ENCODE assay signal across 9 cellular contexts in genomic region chr3:128805771-128806170, GRCh38.
DNase-seq lines count a peak whose midpoint lies in the region; ATAC-seq and TF ChIP-seq lines count a peak whose summit lies in the region.
"Had no signal": no experiment of that assay in that cellular context is flagged by ENCODE, and none has a peak within 500 bp of the region (broad histone marks: within the 10 kb centered on the region; RNA-seq: fewer than 3 reads in every experiment).

No MANE protein-coding gene starts in this region.

- no peaks in the 10 kb centered on the region for H3K27me3 Mint-ChIP-seq in activated CD8-positive, alpha-beta memory T cell treated with anti-CD3 and anti-CD28 coated beads, Interleukin-2, amount 10 ng/mL, durations not matched to agents 7 days and 5 days
- H3K27me3 Mint-ChIP-seq in endodermal cell (ENCODE audit: insufficient read depth), result no peaks in the 10 kb centered on the region

- peaks cover 56% of the 10 kb centered on the region for H3K4me1 Mint-ChIP-seq in activated CD8-positive, alpha-beta memory T cell treated with anti-CD3 and anti-CD28 coated beads, Interleukin-2, amount 10 ng/mL, durations not matched to agents 7 days and 5 days
- H3K4me1 Mint-ChIP-seq in endodermal cell, result peaks cover 27% of the 10 kb centered on the region
- H3K4me1 Mint-ChIP-seq in stimulated activated effector memory CD8-positive, alpha-beta T cell treated with anti-CD3 and anti-CD28 coated beads, Interleukin-12 subunit alpha, Interleukin-12 subunit beta, amount 100 ng/mL, for 72 hours, result peaks cover 63% of the 10 kb centered on the region

- no peak for DNase-seq in activated CD8-positive, alpha-beta memory T cell treated with anti-CD3 and anti-CD28 coated beads, Interleukin-2, amount 10 ng/mL, durations not matched to agents 7 days and 5 days
- no peak for DNase-seq in activated CD8-positive, alpha-beta memory T cell treated with anti-CD3 and anti-CD28 coated beads for 24 hours
- DNase-seq in RWPE1 (ENCODE audit: low spot score), result peak; percentile 69
- DNase-seq in endodermal cell, result no peak
- no peak for DNase-seq in stimulated activated effector memory CD8-positive, alpha-beta T cell treated with anti-CD3 and anti-CD28 coated beads, Interleukin-12 subunit alpha, Interleukin-12 subunit beta, amount 100 ng/mL, for 72 hours (ENCODE audit: low spot score in 2 of 2)
- no peak for DNase-seq in DMS153 (lab: John Stamatoyannopoulos, UW)

- H3K9ac ChIP-seq in endodermal cell (ENCODE audit: extremely low read depth, low read length, poor library complexity, severe bottlenecking), result no peak overlapping the region

- TF ChIP-seq CTCF in RWPE1 (conservative IDR thresholded peaks at IDR 0.05; ENCODE audit: low read depth) (no peak), endodermal cell (conservative IDR thresholded peaks at IDR 0.05) (no peak)

- H3K9me3 Mint-ChIP-seq in activated CD8-positive, alpha-beta memory T cell treated with anti-CD3 and anti-CD28 coated beads, Interleukin-2, amount 10 ng/mL, durations not matched to agents 7 days and 5 days (ENCODE audit: low read depth), result no peaks in the 10 kb centered on the region
- no peaks in the 10 kb centered on the region for H3K9me3 Mint-ChIP-seq in endodermal cell
- no peaks in the 10 kb centered on the region for H3K9me3 Mint-ChIP-seq in stimulated activated effector memory CD8-positive, alpha-beta T cell treated with anti-CD3 and anti-CD28 coated beads, Interleukin-12 subunit alpha, Interleukin-12 subunit beta, amount 100 ng/mL, for 72 hours

- no peaks in the 10 kb centered on the region for H3K9me3 ChIP-seq in endodermal cell (ENCODE audit: control insufficient read depth, low read length)
- H3K9me3 ChIP-seq: tibial nerve had no signal

- H3K4me3 Mint-ChIP-seq in activated CD8-positive, alpha-beta memory T cell treated with anti-CD3 and anti-CD28 coated beads, Interleukin-2, amount 10 ng/mL, durations not matched to agents 7 days and 5 days, result no peak overlapping the region
- no peak overlapping the region for H3K4me3 Mint-ChIP-seq in endodermal cell
- H3K4me3 Mint-ChIP-seq in stimulated activated effector memory CD8-positive, alpha-beta T cell treated with anti-CD3 and anti-CD28 coated beads, Interleukin-12 subunit alpha, Interleukin-12 subunit beta, amount 100 ng/mL, for 72 hours, result peak overlapping the region; percentile 34

- no peak overlapping the region for H3K4me3 ChIP-seq in endodermal cell (ENCODE audit: low read length)
- H3K4me3 ChIP-seq: tibial nerve had no signal

- H3K27me3 ChIP-seq in endodermal cell (ENCODE audit: control insufficient read depth, insufficient read depth, low read length, poor library complexity, severe bottlenecking), result no peaks in the 10 kb centered on the region
- H3K27me3 ChIP-seq: tibial nerve had no signal

- CTCF ChIA-PET in activated CD8-positive, alpha-beta memory T cell treated with anti-CD3 and anti-CD28 coated beads, Interleukin-2, amount 10 ng/mL, durations not matched to agents 7 days and 5 days (lab: Charles Lee), result interaction anchor here (2.5 kb wide), 1 partner anchor 11 kb away, joined by 14 read pairs; no protein-coding TSS in a partner anchor
- CTCF ChIA-PET in RWPE1 (lab: Yijun Ruan, JAX), result no interaction called here

- no peak for ATAC-seq in activated CD8-positive, alpha-beta memory T cell treated with anti-CD3 and anti-CD28 coated beads, Interleukin-2, amount 10 ng/mL, durations not matched to agents 7 days and 5 days
- no peak for ATAC-seq in stimulated activated effector memory CD8-positive, alpha-beta T cell treated with anti-CD3 and anti-CD28 coated beads, Interleukin-12 subunit alpha, Interleukin-12 subunit beta, amount 100 ng/mL, for 72 hours
- ATAC-seq in GM21825 (IDR thresholded peaks at IDR 0.05; ENCODE audit: unreplicated experiment), result no peak
- no peak for ATAC-seq in HG03469 (IDR thresholded peaks at IDR 0.05; ENCODE audit: unreplicated experiment)

- peak overlapping the region; percentile 67 for H3K27ac ChIP-seq in RWPE1
- no peak overlapping the region for H3K27ac ChIP-seq in endodermal cell (ENCODE audit: low read depth, low read length)

- POLR2A ChIA-PET in RWPE1 (lab: Yijun Ruan, JAX; ENCODE audit: low non-redundant PET), result no interaction called here

- H3K36me3 Mint-ChIP-seq in activated CD8-positive, alpha-beta memory T cell treated with anti-CD3 and anti-CD28 coated beads, Interleukin-2, amount 10 ng/mL, durations not matched to agents 7 days and 5 days, result peaks cover 45% of the 10 kb centered on the region
- peaks cover 60% of the 10 kb centered on the region for H3K36me3 Mint-ChIP-seq in endodermal cell (ENCODE audit: low read depth)
- peaks cover 75% of the 10 kb centered on the region for H3K36me3 Mint-ChIP-seq in stimulated activated effector memory CD8-positive, alpha-beta T cell treated with anti-CD3 and anti-CD28 coated beads, Interleukin-12 subunit alpha, Interleukin-12 subunit beta, amount 100 ng/mL, for 72 hours

- peaks cover 11% of the 10 kb centered on the region for H3K4me1 ChIP-seq in endodermal cell (ENCODE audit: control insufficient read depth, insufficient read depth, low read length)

- WGBS in endodermal cell (ENCODE audit: insufficient coverage in 1 of 2, insufficient read length in 1 of 2), 2 experiments, result 93 to 100% methylated on average over 3 to 4 of the region's 4 CpGs

- peaks cover 80% of the 10 kb centered on the region for H3K36me3 ChIP-seq in endodermal cell (ENCODE audit: control insufficient read depth, insufficient read depth, low read length)

- H3K27ac Mint-ChIP-seq in activated CD8-positive, alpha-beta memory T cell treated with anti-CD3 and anti-CD28 coated beads, Interleukin-2, amount 10 ng/mL, durations not matched to agents 7 days and 5 days, result peak overlapping the region; percentile 84
- peak overlapping the region; percentile 24 for H3K27ac Mint-ChIP-seq in endodermal cell
- H3K27ac Mint-ChIP-seq in stimulated activated effector memory CD8-positive, alpha-beta T cell treated with anti-CD3 and anti-CD28 coated beads, Interleukin-12 subunit alpha, Interleukin-12 subunit beta, amount 100 ng/mL, for 72 hours, result peak overlapping the region; percentile 65

Comparison
In these comparisons a context has a peak if more than half of its experiments do, and no peak if none do; other contexts are left out.
1. H3K27ac Mint-ChIP-seq: peak in every context shown above with its lines; median percentile 84 in activated CD8-positive, alpha-beta memory T cell treated with anti-CD3 and anti-CD28 coated beads, Interleukin-2, amount 10 ng/mL, durations not matched to agents 7 days and 5 days; 65 in stimulated activated effector memory CD8-positive, alpha-beta T cell treated with anti-CD3 and anti-CD28 coated beads, Interleukin-12 subunit alpha, Interleukin-12 subunit beta, amount 100 ng/mL, for 72 hours; 24 in endodermal cell.